ENCODE assay signal across 3 cellular contexts in genomic region chr21:25863031-25863430, GRCh38.
"Had no signal": no experiment of that assay in that cellular context is flagged by ENCODE, and none has a peak within 500 bp of the region (broad histone marks: within the 10 kb centered on the region; RNA-seq: fewer than 3 reads in every experiment).

No MANE protein-coding gene starts in this region.

- DNase-seq: GF-D8 had no signal

- H3K4me3 ChIP-seq: GM12878 had no signal

- FAIRE-seq: GM12878, GM12891 had no signal
